In the genomic region with DNA sequence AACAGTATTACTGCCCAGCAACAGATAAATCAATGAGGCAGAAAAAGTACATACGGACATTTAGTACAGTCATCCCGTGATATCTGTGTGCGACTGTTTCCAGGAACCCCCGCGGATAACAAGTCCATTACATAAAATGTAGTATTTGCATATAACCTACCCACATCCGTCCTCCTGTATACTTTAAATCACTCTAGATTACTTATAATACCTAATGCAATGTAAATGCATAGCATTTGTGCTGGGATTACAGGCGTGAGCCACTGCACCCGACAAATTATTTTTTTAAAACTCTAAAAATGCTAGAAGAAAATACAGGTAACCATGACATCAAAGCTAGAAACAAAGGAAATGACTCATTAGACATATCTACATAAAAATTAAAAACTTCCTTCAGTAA, we compare ENCODE assay signal across 14 cellular contexts.
DNase-seq lines count a peak whose midpoint lies in the region; ATAC-seq and TF ChIP-seq lines count a peak whose summit lies in the region.
"Had no signal": no experiment of that assay in that cellular context is flagged by ENCODE, and none has a peak within 500 bp of the region (broad histone marks: within the 10 kb centered on the region; RNA-seq: fewer than 3 reads in every experiment).

No MANE protein-coding gene starts in this region.

- peaks cover 17% of the 10 kb centered on the region for H3K4me1 Mint-ChIP-seq in activated CD8-positive, alpha-beta T cell treated with anti-CD3 and anti-CD28 coated beads for 36 hours (ENCODE audit: low read depth)
- peaks cover 20% of the 10 kb centered on the region for H3K4me1 Mint-ChIP-seq in activated CD8-positive, alpha-beta T cell treated with anti-CD3 and anti-CD28 coated beads, Interleukin-2, amount 10 ng/mL, durations not matched to agents 7 days and 5 days (ENCODE audit: low read depth)
- peaks cover 35% of the 10 kb centered on the region for H3K4me1 Mint-ChIP-seq in activated naive CD8-positive, alpha-beta T cell treated with anti-CD3 and anti-CD28 coated beads, Interleukin-2, amount 50 U/mL, for 24 hours
- H3K4me1 Mint-ChIP-seq in nephron progenitor cell, result peaks cover 17% of the 10 kb centered on the region

- H3K27me3 Mint-ChIP-seq in activated CD8-positive, alpha-beta T cell treated with anti-CD3 and anti-CD28 coated beads for 36 hours, result no peaks in the 10 kb centered on the region
- no peaks in the 10 kb centered on the region for H3K27me3 Mint-ChIP-seq in activated CD8-positive, alpha-beta T cell treated with anti-CD3 and anti-CD28 coated beads, Interleukin-2, amount 10 ng/mL, durations not matched to agents 7 days and 5 days (ENCODE audit: low read depth)
- H3K27me3 Mint-ChIP-seq in activated naive CD8-positive, alpha-beta T cell treated with anti-CD3 and anti-CD28 coated beads, Interleukin-2, amount 50 U/mL, for 24 hours, result no peaks in the 10 kb centered on the region
- H3K27me3 Mint-ChIP-seq in nephron progenitor cell (ENCODE audit: low read depth, poor library complexity), result peaks cover 9% of the 10 kb centered on the region

- H3K9me3 Mint-ChIP-seq in activated CD8-positive, alpha-beta T cell treated with anti-CD3 and anti-CD28 coated beads for 36 hours, result peaks cover 2% of the 10 kb centered on the region
- H3K9me3 Mint-ChIP-seq in activated CD8-positive, alpha-beta T cell treated with anti-CD3 and anti-CD28 coated beads, Interleukin-2, amount 10 ng/mL, durations not matched to agents 7 days and 5 days (ENCODE audit: insufficient read depth), result no peaks in the 10 kb centered on the region
- H3K9me3 Mint-ChIP-seq in activated naive CD8-positive, alpha-beta T cell treated with anti-CD3 and anti-CD28 coated beads, Interleukin-2, amount 50 U/mL, for 24 hours, result no peaks in the 10 kb centered on the region
- H3K9me3 Mint-ChIP-seq in nephron progenitor cell, result peaks cover 25% of the 10 kb centered on the region
- H3K9me3 Mint-ChIP-seq: H9 had no signal

- TF ChIP-seq CTCF in activated CD8-positive, alpha-beta T cell treated with anti-CD3 and anti-CD28 coated beads for 36 hours (IDR thresholded peaks at IDR 0.05), result no peak
- TF ChIP-seq CTCF in nephron progenitor cell (IDR thresholded peaks at IDR 0.05), result no peak

- no peak overlapping the region for H3K4me3 Mint-ChIP-seq in activated CD8-positive, alpha-beta T cell treated with anti-CD3 and anti-CD28 coated beads for 36 hours
- no peak overlapping the region for H3K4me3 Mint-ChIP-seq in activated CD8-positive, alpha-beta T cell treated with anti-CD3 and anti-CD28 coated beads, Interleukin-2, amount 10 ng/mL, durations not matched to agents 7 days and 5 days
- peak overlapping the region; percentile 32 for H3K4me3 Mint-ChIP-seq in activated naive CD8-positive, alpha-beta T cell treated with anti-CD3 and anti-CD28 coated beads, Interleukin-2, amount 50 U/mL, for 24 hours
- peak overlapping the region; percentile 95 for H3K4me3 Mint-ChIP-seq in nephron progenitor cell

- ATAC-seq in activated CD8-positive, alpha-beta T cell treated with anti-CD3 and anti-CD28 coated beads for 36 hours, result no peak
- no peak for ATAC-seq in activated CD8-positive, alpha-beta T cell treated with anti-CD3 and anti-CD28 coated beads, Interleukin-2, amount 10 ng/mL, durations not matched to agents 7 days and 5 days
- ATAC-seq in activated naive CD8-positive, alpha-beta T cell treated with anti-CD3 and anti-CD28 coated beads, Interleukin-2, amount 50 U/mL, for 24 hours, result no peak
- ATAC-seq in HG02973 (IDR thresholded peaks at IDR 0.05; ENCODE audit: unreplicated experiment) (no peak), HG03175 (IDR thresholded peaks at IDR 0.05; ENCODE audit: unreplicated experiment) (no peak)

- intact Hi-C loops in activated CD8-positive, alpha-beta T cell treated with anti-CD3 and anti-CD28 coated beads for 36 hours (cut with micrococcal nuclease), result loop anchor here (10.0 kb wide), 1 partner anchor 67 kb away; no protein-coding TSS in a partner anchor

- CTCF ChIA-PET in activated CD8-positive, alpha-beta T cell treated with anti-CD3 and anti-CD28 coated beads for 36 hours (lab: Charles Lee), result no interaction called here
- CTCF ChIA-PET in activated CD8-positive, alpha-beta T cell treated with anti-CD3 and anti-CD28 coated beads, Interleukin-2, amount 10 ng/mL, durations not matched to agents 7 days and 5 days (lab: Charles Lee), result no interaction called here

- H3K36me3 Mint-ChIP-seq in activated CD8-positive, alpha-beta T cell treated with anti-CD3 and anti-CD28 coated beads for 36 hours (ENCODE audit: low read depth), result peaks cover 8% of the 10 kb centered on the region
- peaks cover 5% of the 10 kb centered on the region for H3K36me3 Mint-ChIP-seq in activated CD8-positive, alpha-beta T cell treated with anti-CD3 and anti-CD28 coated beads, Interleukin-2, amount 10 ng/mL, durations not matched to agents 7 days and 5 days (ENCODE audit: low read depth)
- H3K36me3 Mint-ChIP-seq in activated naive CD8-positive, alpha-beta T cell treated with anti-CD3 and anti-CD28 coated beads, Interleukin-2, amount 50 U/mL, for 24 hours (ENCODE audit: low read depth), result no peaks in the 10 kb centered on the region
- peaks cover 12% of the 10 kb centered on the region for H3K36me3 Mint-ChIP-seq in nephron progenitor cell (ENCODE audit: low read depth)

- DNase-seq in activated CD8-positive, alpha-beta T cell treated with anti-CD3 and anti-CD28 coated beads for 36 hours, result peak; percentile 46
- DNase-seq in activated CD8-positive, alpha-beta T cell treated with anti-CD3 and anti-CD28 coated beads, Interleukin-2, amount 10 ng/mL, durations not matched to agents 7 days and 5 days, result no peak
- peak; percentile 19 for DNase-seq in HT1080 (ENCODE audit: low read depth)
- DNase-seq in activated naive CD8-positive, alpha-beta T cell treated with anti-CD3 and anti-CD28 coated beads, Interleukin-2, amount 50 U/mL, for 24 hours, result no peak
- DNase-seq in nephron progenitor cell, result no peak
- DNase-seq in NCI-H1694 treated with DMSO at 0.1 percent for 48 hours (lab: John Stamatoyannopoulos, UW), result no peak
- DNase-seq: H9, hypothalamus, NCI-H1105 treated with DMSO at 0.1 percent for 48 hours, SIG-M5, spleen, uterus had no signal

- H3K27ac Mint-ChIP-seq in activated CD8-positive, alpha-beta T cell treated with anti-CD3 and anti-CD28 coated beads for 36 hours, result peak overlapping the region; percentile 67
- no peak overlapping the region for H3K27ac Mint-ChIP-seq in activated CD8-positive, alpha-beta T cell treated with anti-CD3 and anti-CD28 coated beads, Interleukin-2, amount 10 ng/mL, durations not matched to agents 7 days and 5 days
- H3K27ac Mint-ChIP-seq in activated naive CD8-positive, alpha-beta T cell treated with anti-CD3 and anti-CD28 coated beads, Interleukin-2, amount 50 U/mL, for 24 hours, result no peak overlapping the region
- H3K27ac Mint-ChIP-seq in nephron progenitor cell, result no peak overlapping the region
- H3K27ac Mint-ChIP-seq: H9 had no signal

- POLR2A ChIA-PET in activated CD8-positive, alpha-beta T cell treated with anti-CD3 and anti-CD28 coated beads for 36 hours (lab: Charles Lee), result no interaction called here
- POLR2A ChIA-PET in activated CD8-positive, alpha-beta T cell treated with anti-CD3 and anti-CD28 coated beads, Interleukin-2, amount 10 ng/mL, durations not matched to agents 7 days and 5 days (lab: Charles Lee), result no interaction called here

Comparison
In these comparisons a context has a peak if more than half of its experiments do, and no peak if none do; other contexts are left out.
1. DNase-seq: peak in activated CD8-positive, alpha-beta T cell treated with anti-CD3 and anti-CD28 coated beads for 36 hours (single experiment) and HT1080 (single experiment); none in activated CD8-positive, alpha-beta T cell treated with anti-CD3 and anti-CD28 coated beads, Interleukin-2, amount 10 ng/mL, durations not matched to agents 7 days and 5 days (single experiment), activated naive CD8-positive, alpha-beta T cell treated with anti-CD3 and anti-CD28 coated beads, Interleukin-2, amount 50 U/mL, for 24 hours (single experiment), nephron progenitor cell (single experiment) and NCI-H1694 treated with DMSO at 0.1 percent for 48 hours (single experiment).
2. H3K4me3 Mint-ChIP-seq: peak in activated naive CD8-positive, alpha-beta T cell treated with anti-CD3 and anti-CD28 coated beads, Interleukin-2, amount 50 U/mL, for 24 hours (single experiment) and nephron progenitor cell (single experiment); none in activated CD8-positive, alpha-beta T cell treated with anti-CD3 and anti-CD28 coated beads for 36 hours (single experiment) and activated CD8-positive, alpha-beta T cell treated with anti-CD3 and anti-CD28 coated beads, Interleukin-2, amount 10 ng/mL, durations not matched to agents 7 days and 5 days (single experiment).